1 cellular context compared by ENCODE assay signal in genomic region chr17:17498606-17499301, GRCh38.
TF ChIP-seq lines count a peak whose summit lies in the region.

No MANE protein-coding gene starts in this region.

TF ChIP-seq in H1, 55 proteins besides CTCF, POLR2A, EP300 and RAD21:
- TF ChIP-seq E2F6 (IDR thresholded peaks at IDR 0.05) (peak; percentile 82), EGR1 (IDR thresholded peaks at IDR 0.05; ENCODE audit: borderline replicate concordance, low read depth, low read length) (no peak)
